ENCODE assay signal across 1 cellular context in the genomic region with DNA sequence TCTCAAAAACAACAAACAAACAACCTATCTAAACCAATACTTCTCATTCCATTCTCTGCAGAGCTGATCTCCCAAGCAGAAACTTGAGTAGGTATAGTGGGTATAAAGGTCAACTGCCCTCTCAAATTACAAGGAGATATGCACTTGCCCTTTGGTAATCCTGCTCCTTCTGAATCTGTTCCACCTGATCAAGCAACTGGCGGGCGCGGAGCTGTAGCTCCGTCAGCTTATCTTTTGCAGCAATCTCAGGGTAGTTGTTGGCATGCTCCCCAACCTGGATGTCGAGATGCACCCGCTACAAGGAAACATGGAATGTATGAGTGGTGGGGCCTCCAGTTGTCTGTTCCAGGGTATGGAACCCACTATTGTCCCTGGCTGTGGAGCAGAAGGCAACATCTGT.
TF ChIP-seq lines count a peak whose summit lies in the region.

No MANE protein-coding gene starts in this region.

TF ChIP-seq in neural cell, 6 proteins besides CTCF, POLR2A, EP300 and RAD21 (continued from another document):
- no peak for TF ChIP-seq REST (IDR thresholded peaks at IDR 0.05; ENCODE audit: borderline replicate concordance)
TF ChIP-seq in neural cell: peak in this region for 0.
